Comparison of ENCODE assay signal across 11 cellular contexts in the genomic region with DNA sequence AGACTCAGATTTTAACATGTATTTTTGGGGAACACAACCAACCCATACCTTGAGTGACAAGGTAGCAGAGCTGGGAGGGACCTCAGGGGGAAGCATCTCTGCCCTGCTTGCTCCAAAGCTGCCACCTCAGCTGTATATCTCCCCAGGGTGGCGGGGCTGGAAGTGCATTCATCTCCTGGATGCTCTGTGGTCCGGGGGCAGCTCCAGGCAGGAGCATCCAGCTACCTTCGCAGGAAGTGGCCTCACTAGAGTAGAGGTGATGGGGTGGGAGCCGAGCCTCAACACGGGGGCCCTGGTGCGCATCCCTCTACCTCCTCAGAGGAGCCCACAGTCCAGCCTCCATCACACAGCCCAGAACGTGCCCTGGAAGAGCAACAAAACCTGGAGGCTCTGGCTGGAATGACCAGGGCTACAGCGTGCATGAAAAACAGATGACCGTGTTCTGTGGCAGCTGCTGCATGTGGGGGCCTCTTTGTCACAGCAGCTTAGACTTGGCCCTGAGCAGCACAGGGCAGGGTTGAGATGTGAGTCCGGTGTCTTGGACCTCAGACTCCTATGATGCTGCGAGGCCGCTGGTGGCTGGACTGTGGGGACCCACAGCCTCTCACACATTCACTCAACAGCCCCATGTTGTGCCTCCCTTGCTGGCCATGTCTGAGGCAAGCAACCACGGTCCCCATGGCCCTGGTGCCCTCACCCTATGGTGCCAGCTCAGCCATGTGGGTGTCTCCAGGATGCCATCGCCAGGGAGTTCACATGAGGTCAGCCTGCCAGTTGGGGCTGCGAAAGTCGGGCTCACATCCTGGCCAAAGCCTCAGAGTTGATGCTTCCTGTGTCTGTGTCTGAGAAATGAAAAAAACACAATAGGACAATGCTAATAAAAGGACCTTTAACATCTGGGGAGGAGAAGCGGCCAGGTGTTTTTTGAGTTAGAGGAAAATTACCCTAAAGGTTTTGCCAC. TPM values are rescaled to one million over a fixed set of nuclear protein-coding genes. Genes with fewer than 3 reads are reported as not detected.
A peak's percentile ranks its signal among the peaks of the same experiment; 100 is the strongest.
DNase-seq lines count a peak whose midpoint lies in the region; ATAC-seq, FAIRE-seq and TF ChIP-seq lines count a peak whose summit lies in the region.
"Had no signal": no experiment of that assay in that cellular context is flagged by ENCODE, and none has a peak within 500 bp of the region (broad histone marks: within the 10 kb centered on the region; RNA-seq: fewer than 3 reads in every experiment).

No MANE protein-coding gene starts in this region.

- no peak overlapping the region for H3K4ac ChIP-seq in H1 (replicated peaks; ENCODE audit: insufficient read length, low read depth, low read length)

- no peak overlapping the region for H3K4me2 ChIP-seq in H1 (ENCODE audit: insufficient read depth in 1 of 2, low read depth in 2 of 2, low read length in 2 of 2)

- H2AK5ac ChIP-seq in H1 (ENCODE audit: low read depth, low read length) = no peak overlapping the region

- 96% methylated on average over 17 of the region's 17 CpGs; no CpG with 5 or more reads in 1 of the 2 experiments for WGBS in H1 (ENCODE audit: extremely low coverage in 1 of 2, insufficient coverage in 1 of 2, insufficient read length in 1 of 2, insufficient replicate concordance in 2 of 2, low coverage in 1 of 2, low lambda C conversion rate in 2 of 2, missing lambda C conversion rate in 1 of 2), 2 experiments
- 88% methylated on average over 17 of the region's 17 CpGs for WGBS in ovary, 3 donors

- H3K79me2 ChIP-seq in H1 (ENCODE audit: control insufficient read depth in 1 of 2, insufficient read depth in 2 of 2, low read length in 2 of 2) = no peaks in the 10 kb centered on the region

- H2BK12ac ChIP-seq in H1 (ENCODE audit: low read depth, low read length) = no peak overlapping the region

- no peaks in the 10 kb centered on the region; a peak in 1 of 4 replicates for H3K9me3 ChIP-seq in H1 (ENCODE audit: insufficient read depth in 2 of 2, low read depth in 1 of 2, low read length in 1 of 2)
- no peaks in the 10 kb centered on the region for H3K9me3 ChIP-seq in upper lobe of right lung
- H3K9me3 ChIP-seq in ovary = no peaks in the 10 kb centered on the region

- peak; percentile 27 for ATAC-seq in upper lobe of right lung

- no peak overlapping the region for H4K5ac ChIP-seq in H1 (ENCODE audit: insufficient read length, low read depth, low read length)

- no peak for DNase-seq in activated naive CD4-positive, alpha-beta T cell treated with Interleukin-2 at 50 U/mL for 16 hours
- DNase-seq in H1 (ENCODE audit: low read depth in 1 of 2, low spot score in 2 of 2) (no peak), myocyte (ENCODE audit: low read depth) (peak; percentile 57), upper lobe of right lung (no peak), mucosa of gallbladder (ENCODE audit: low spot score) (no peak), ovary (no peak), amygdala (lab: John Stamatoyannopoulos, UW) (no peak)
- DNase-seq: GM23248, NCI-H1105 treated with DMSO at 0.1 percent for 48 hours, T-helper 9 cell had no signal

- TF ChIP-seq POLR2A in H1 (IDR thresholded peaks at IDR 0.05; ENCODE audit: control extremely low read depth in 1 of 2, low read depth in 2 of 2, low read length in 2 of 2) (no peak), ovary (IDR thresholded peaks at IDR 0.05) (no peak)

- TF ChIP-seq EP300 in H1 (IDR thresholded peaks at IDR 0.05; ENCODE audit: borderline replicate concordance in 1 of 2, low read depth in 2 of 2, low read length in 2 of 2) = no peak
- TF ChIP-seq EP300 in ovary (IDR thresholded peaks at IDR 0.05) = no peak

- TF ChIP-seq CTCF in H1 (IDR thresholded peaks at IDR 0.05; ENCODE audit: control extremely low read depth in 1 of 3, insufficient read depth in 1 of 3, low read depth in 1 of 3, low read length in 3 of 3) (no peak), upper lobe of right lung (IDR thresholded peaks at IDR 0.05) (no peak), ovary (IDR thresholded peaks at IDR 0.05) (no peak)

- no peak overlapping the region for H3K4me3 Mint-ChIP-seq in activated naive CD4-positive, alpha-beta T cell treated with anti-CD3 and anti-CD28 coated beads, Interleukin-2, amount 50 U/mL, for 24 hours

- H3K36me3 ChIP-seq in H1 (ENCODE audit: control insufficient read depth in 2 of 4, insufficient read depth in 4 of 4, low read length in 3 of 4) (no peaks in the 10 kb centered on the region), upper lobe of right lung (no peaks in the 10 kb centered on the region), ovary (no peaks in the 10 kb centered on the region)

- peaks cover 29% of the 10 kb centered on the region for H3K4me1 Mint-ChIP-seq in activated naive CD4-positive, alpha-beta T cell treated with anti-CD3 and anti-CD28 coated beads, Interleukin-2, amount 50 U/mL, for 24 hours

- no peak overlapping the region for H2AFZ ChIP-seq in H1 (ENCODE audit: low read length)

- no peak overlapping the region for H2BK120ac ChIP-seq in H1 (replicated peaks; ENCODE audit: low read depth, low read length)

- no peaks in the 10 kb centered on the region; the same call in 1 of the 2 replicates for H3K23me2 ChIP-seq in H1 (ENCODE audit: low read depth, low read length)

- H2BK20ac ChIP-seq in H1 (ENCODE audit: low read length) = no peak overlapping the region

- no peak overlapping the region for H2BK5ac ChIP-seq in H1 (ENCODE audit: low read depth, low read length)

- intact Hi-C loops in upper lobe of right lung (cut with DNase I) = no loop called here
- intact Hi-C loops in ovary (cut with DNase I) = no loop called here

- no peak overlapping the region; the same call in 1 of the 2 replicates for H3K18ac ChIP-seq in H1 (ENCODE audit: extremely low read depth, low read length)

- no peak overlapping the region for H3K56ac ChIP-seq in H1 (replicated peaks; ENCODE audit: insufficient read length, low read depth, low read length)

- H3K36me3 Mint-ChIP-seq in activated naive CD4-positive, alpha-beta T cell treated with anti-CD3 and anti-CD28 coated beads, Interleukin-2, amount 50 U/mL, for 24 hours = no peaks in the 10 kb centered on the region

- H3K9ac ChIP-seq in H1 (replicated peaks in 1 of 4; ENCODE audit: extremely low read depth in 1 of 4, low read depth in 3 of 4, low read length in 3 of 4) = no peak overlapping the region
- H3K9ac ChIP-seq: GM23248 had no signal

- TF ChIP-seq RAD21 in H1 (IDR thresholded peaks at IDR 0.05 in 1 of 2, conservative IDR thresholded peaks at IDR 0.05 in 1 of 2; ENCODE audit: low read depth in 2 of 2, low read length in 2 of 2) = no peak

- FAIRE-seq in H1 (lab: Jason Lieb, UNC) = no peak

- H3K23ac ChIP-seq in H1 (ENCODE audit: insufficient read length) = no peak overlapping the region

- no peaks in the 10 kb centered on the region for H3K4me1 ChIP-seq in H1 (replicated peaks in 1 of 4; ENCODE audit: control insufficient read depth in 3 of 4, insufficient read depth in 4 of 4, low read length in 3 of 4)
- peaks cover 24% of the 10 kb centered on the region for H3K4me1 ChIP-seq in upper lobe of right lung
- H3K4me1 ChIP-seq in ovary (ENCODE audit: insufficient read depth) = peaks cover 7% of the 10 kb centered on the region

- CTCF ChIA-PET in H1 (lab: Charles Lee; ENCODE audit: partially characterized antibody) = interaction anchor here (1.1 to 1.8 kb wide), 2 partner anchors 10 to 78 kb away, joined by 3 to 4 read pairs; no protein-coding TSS in a partner anchor

- H3K27me3 Mint-ChIP-seq in activated naive CD4-positive, alpha-beta T cell treated with anti-CD3 and anti-CD28 coated beads, Interleukin-2, amount 50 U/mL, for 24 hours = no peaks in the 10 kb centered on the region

- peak overlapping the region; percentile 41 for H3K27ac Mint-ChIP-seq in activated naive CD4-positive, alpha-beta T cell treated with anti-CD3 and anti-CD28 coated beads, Interleukin-2, amount 50 U/mL, for 24 hours

- H4K8ac ChIP-seq in H1 (ENCODE audit: extremely low read depth, insufficient read depth, low read length) = peak overlapping the region; percentile 62; the same call in 1 of the 2 replicates

- no peak overlapping the region for H2BK15ac ChIP-seq in H1 (ENCODE audit: low read length)

- H4K20me1 ChIP-seq in H1 (replicated peaks in 1 of 2; ENCODE audit: control insufficient read depth in 1 of 2, insufficient read depth in 2 of 2, low read length in 2 of 2) = no peaks in the 10 kb centered on the region

- POLR2A ChIA-PET in H1 (lab: Charles Lee; ENCODE audit: partially characterized antibody) = no interaction called here

- H4K91ac ChIP-seq in H1 (replicated peaks; ENCODE audit: insufficient read length, low read length) = no peak overlapping the region

- H3K4me3 ChIP-seq in H1 (ENCODE audit: extremely low read depth in 1 of 4, insufficient read depth in 2 of 4, low read depth in 3 of 4, low read length in 4 of 4) (no peak overlapping the region), upper lobe of right lung (no peak overlapping the region), ovary (no peak overlapping the region)
- H3K4me3 ChIP-seq: GM23248 had no signal

- H3K27me3 ChIP-seq in H1 (replicated peaks in 1 of 4; ENCODE audit: control insufficient read depth in 3 of 4, extremely low read depth in 1 of 4, insufficient read depth in 3 of 4, low read length in 3 of 4) (no peaks in the 10 kb centered on the region), upper lobe of right lung (no peaks in the 10 kb centered on the region), ovary (no peaks in the 10 kb centered on the region)

- H3K27ac ChIP-seq in H1 (ENCODE audit: low read depth, low read length) (no peak overlapping the region), upper lobe of right lung (peak overlapping the region; percentile 78), ovary (no peak overlapping the region)
- H3K27ac ChIP-seq: GM23248 had no signal

- no peaks in the 10 kb centered on the region for H3K9me3 Mint-ChIP-seq in activated naive CD4-positive, alpha-beta T cell treated with anti-CD3 and anti-CD28 coated beads, Interleukin-2, amount 50 U/mL, for 24 hours

- H3K79me1 ChIP-seq in H1 (ENCODE audit: low read depth, low read length) = no peaks in the 10 kb centered on the region

- no peak overlapping the region for H3K14ac ChIP-seq in H1 (ENCODE audit: insufficient read length)

TF ChIP-seq in H1, 55 proteins besides CTCF, POLR2A, EP300 and RAD21 (continues in another document):
- no peak for TF ChIP-seq EZH2 (IDR thresholded peaks at IDR 0.05; ENCODE audit: low read depth, low read length, severe bottlenecking)

RNA-seq across cellular contexts. Expression of a gene that starts 17.1 kb away (rescaled TPM):
- total RNA-seq in H1 (2021; fragmentation: NEBNext Ultra II Directional; extraction: Animal tissue kit (Norgen Biotek cat#: 25700)) = 18.4 and 18.6 TPM in 2 replicates
- 31.0 and 37.3 TPM in 2 replicates for polyA plus RNA-seq in H1 (2011; rRNA removed)
- polyA plus RNA-seq in H1 (2011; cell fraction: cytosol; rRNA removed) = 33.1 TPM
- 60.3 TPM for polyA plus RNA-seq in H1 (2011; cell fraction: nucleus; rRNA removed)
- 17.9 to 34.8 TPM (median 30.9 TPM) in 4 replicates for polyA plus RNA-seq in H1 (2012, experiment 1 of 2)
- 18.3 TPM for polyA plus RNA-seq in H1 (2012, experiment 2 of 2)
- 11.4 TPM for polyA plus RNA-seq in H1 (2013, experiment 1 of 2)
- polyA plus RNA-seq in H1 (2013, experiment 2 of 2) = 10.5 TPM
- 6.4 and 7.4 TPM in 2 replicates for polyA minus RNA-seq in H1 (2011; rRNA and poly(A)+ RNA removed)
- polyA minus RNA-seq in H1 (2011; cell fraction: cytosol; rRNA and poly(A)+ RNA removed) = 11.8 TPM
- 13.8 TPM for polyA minus RNA-seq in H1 (2011; cell fraction: nucleus; rRNA and poly(A)+ RNA removed)
- 169 and 172 TPM in 2 replicates for total RNA-seq in myocyte
- polyA plus RNA-seq in myocyte (2012) = 847 TPM
- total RNA-seq in upper lobe of right lung = 197 TPM
- total RNA-seq in mucosa of gallbladder = 118 TPM
- 100 to 1,000 TPM in 6 of 7 donors, 10 to 100 TPM in 1; 98.3 to 336 (median 143) TPM for total RNA-seq in ovary
- 100 to 1,000 TPM in 1 of 2 donors, 10 to 100 TPM in 1; 44.9 to 183 TPM for polyA plus RNA-seq in ovary
